In the genomic region with DNA sequence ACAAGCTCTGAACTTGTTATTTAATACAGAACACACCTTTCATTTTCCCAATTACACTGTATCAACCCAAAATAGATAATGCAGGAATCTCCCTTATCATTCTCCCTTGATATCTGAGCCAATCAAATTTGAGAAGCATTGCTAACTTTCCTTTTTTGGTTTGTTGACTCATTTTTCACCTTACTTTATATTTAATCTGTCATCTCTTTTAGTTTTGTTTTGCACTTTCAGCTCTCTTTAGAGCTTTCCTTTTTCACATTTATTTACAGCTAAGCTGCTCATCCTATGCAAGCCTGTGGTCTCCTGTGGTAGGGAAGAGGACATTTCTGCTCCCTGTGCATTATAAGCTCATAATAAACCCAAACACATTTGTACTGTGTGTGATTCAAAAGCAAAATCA, we compare ENCODE assay signal across 11 cellular contexts. TPM values are rescaled to one million over a fixed set of nuclear protein-coding genes. Genes with fewer than 3 reads are reported as not detected.
DNase-seq lines count a peak whose midpoint lies in the region; ATAC-seq and TF ChIP-seq lines count a peak whose summit lies in the region.
"Had no signal": no experiment of that assay in that cellular context is flagged by ENCODE, and none has a peak within 500 bp of the region (broad histone marks: within the 10 kb centered on the region; RNA-seq: fewer than 3 reads in every experiment).

No MANE protein-coding gene starts in this region.

- H3K27me3 ChIP-seq in left lung (no peaks in the 10 kb centered on the region), SK-N-SH (ENCODE audit: insufficient read depth) (no peaks in the 10 kb centered on the region), upper lobe of right lung (no peaks in the 10 kb centered on the region)
- H3K27me3 ChIP-seq: upper lobe of left lung had no signal

- TF ChIP-seq CTCF in GM13976 (IDR thresholded peaks at IDR 0.05; ENCODE audit: borderline replicate concordance, control extremely low read depth, extremely low read depth, insufficient read depth, missing control alignments) (no peak), left lung (IDR thresholded peaks at IDR 0.05) (no peak), SK-N-SH (IDR thresholded peaks at IDR 0.05) (no peak), upper lobe of right lung (IDR thresholded peaks at IDR 0.05) (no peak)

- H3K9me3 ChIP-seq in left lung (no peaks in the 10 kb centered on the region), SK-N-SH (no peaks in the 10 kb centered on the region), upper lobe of right lung (no peaks in the 10 kb centered on the region)
- H3K9me3 ChIP-seq: upper lobe of left lung had no signal

- H3K79me2 ChIP-seq in SK-N-SH (ENCODE audit: insufficient read depth) = peaks cover 3% of the 10 kb centered on the region; the same call in 1 of the 2 replicates

- DNase-seq in GM13976 (ENCODE audit: low spot score) = peak; percentile 27
- no peak for DNase-seq in left lung
- DNase-seq in RKO (ENCODE audit: low spot score) = no peak
- DNase-seq in SK-N-SH = no peak
- DNase-seq in upper lobe of right lung = no peak
- DNase-seq: CD8-positive, alpha-beta T cell; Kasumi-1; upper lobe of left lung had no signal

- H3K27ac ChIP-seq in left lung (no peak overlapping the region), SK-N-SH (ENCODE audit: low read depth in 2 of 2, low read length in 1 of 2) (0 out of 4 replicates have a peak overlapping the region, but pooled peaks of 1 of the 2 experiments have one; percentile 15), upper lobe of right lung (no peak overlapping the region)
- H3K27ac ChIP-seq: upper lobe of left lung had no signal

- H3K36me3 ChIP-seq in left lung = peaks cover 0 to 47% of the 10 kb centered on the region in 2 donors
- H3K36me3 ChIP-seq in SK-N-SH (replicated peaks in 1 of 2; ENCODE audit: control insufficient read depth in 1 of 2, insufficient read depth in 2 of 2, low read length in 1 of 2) = peaks cover 48 to 54% of the 10 kb centered on the region in 2 experiments
- H3K36me3 ChIP-seq in upper lobe of right lung = peaks cover 71% of the 10 kb centered on the region

- H3K4me2 ChIP-seq in SK-N-SH = no peak overlapping the region

- ATAC-seq in GM19043 (IDR thresholded peaks at IDR 0.05; ENCODE audit: low read depth, unreplicated experiment) = peak; percentile 48
- ATAC-seq in HG02759 (IDR thresholded peaks at IDR 0.05; ENCODE audit: unreplicated experiment) = peak; percentile 64
- peak; percentile 68 for ATAC-seq in HG03565 (IDR thresholded peaks at IDR 0.05; ENCODE audit: unreplicated experiment)
- ATAC-seq in left lung = no peak
- no peak for ATAC-seq in upper lobe of right lung
- ATAC-seq: CD8-positive, alpha-beta T cell had no signal

- no peak for TF ChIP-seq RAD21 in SK-N-SH (IDR thresholded peaks at IDR 0.05; ENCODE audit: low read length)

- CTCF ChIA-PET in SK-N-SH (lab: Yijun Ruan, JAX) = interaction anchor here (0.9 to 6.6 kb wide), 3 partner anchors 48 to 136 kb away, joined by 4 to 128 read pairs (median 5); no protein-coding TSS in a partner anchor

- POLR2A ChIA-PET in SK-N-SH (lab: Yijun Ruan, JAX) = no interaction called here

- no peaks in the 10 kb centered on the region for H4K20me1 ChIP-seq in SK-N-SH (ENCODE audit: insufficient read depth)

- H3F3A ChIP-seq in SK-N-SH (replicated peaks; ENCODE audit: insufficient read depth) = peaks cover 13% of the 10 kb centered on the region

- in situ Hi-C loops in GM13976 (cut with MboI; ENCODE audit: low sequenced_read_pairs, unreplicated experiment) = loop anchor here (10.0 kb wide), 1 partner anchor 135 kb away; no protein-coding TSS in a partner anchor

- intact Hi-C loops in left lung (cut with DNase I) = loop anchor here in 1 of 2 donors (5.0 kb wide), 1 partner anchor 138 kb away; no protein-coding TSS in a partner anchor
- intact Hi-C loops in upper lobe of right lung (cut with DNase I) = no loop called here

- H3K4me3 ChIP-seq in left lung (no peak overlapping the region), SK-N-SH (ENCODE audit: low read depth in 2 of 2, low read length in 1 of 2) (no peak overlapping the region), upper lobe of right lung (no peak overlapping the region)
- H3K4me3 ChIP-seq: upper lobe of left lung had no signal

- no peak for TF ChIP-seq EP300 in SK-N-SH (IDR thresholded peaks at IDR 0.05; ENCODE audit: borderline replicate concordance in 1 of 2, low read depth in 1 of 2, low read length in 1 of 2)

- no peak overlapping the region for H3K9ac ChIP-seq in SK-N-SH

- no peaks in the 10 kb centered on the region; the same call in 1 of the 2 replicates for H3K9me2 ChIP-seq in SK-N-SH

- no peak overlapping the region for H2AFZ ChIP-seq in SK-N-SH (ENCODE audit: low read depth)

- peaks cover 0 to 14% of the 10 kb centered on the region in 2 donors for H3K4me1 ChIP-seq in left lung
- H3K4me1 ChIP-seq in SK-N-SH (ENCODE audit: control insufficient read depth in 1 of 2, insufficient read depth in 2 of 2, low read depth in 1 of 2, low read length in 1 of 2) = peaks cover 0 to 12% of the 10 kb centered on the region in 2 experiments; a peak in 1 of 4 replicates
- H3K4me1 ChIP-seq in upper lobe of right lung = no peaks in the 10 kb centered on the region
- H3K4me1 ChIP-seq: upper lobe of left lung had no signal

TF ChIP-seq in SK-N-SH, 30 proteins besides CTCF, POLR2A, EP300 and RAD21:
- TF ChIP-seq MEF2A (IDR thresholded peaks at IDR 0.05; ENCODE audit: borderline replicate concordance, low read depth) = no peak
- TF ChIP-seq RCOR1 (IDR thresholded peaks at IDR 0.05; ENCODE audit: low read length) = no peak
- no peak for TF ChIP-seq FOXJ3 (CRISPR knock-in tag; IDR thresholded peaks at IDR 0.05)
- no peak for TF ChIP-seq POLR2AphosphoS5 (IDR thresholded peaks at IDR 0.05; ENCODE audit: low read depth, low read length)
- no peak for TF ChIP-seq FOSL2 (IDR thresholded peaks at IDR 0.05; ENCODE audit: borderline replicate concordance, low read depth)
- no peak for TF ChIP-seq MAX (IDR thresholded peaks at IDR 0.05; ENCODE audit: low read depth)
- TF ChIP-seq, protein P1, sequence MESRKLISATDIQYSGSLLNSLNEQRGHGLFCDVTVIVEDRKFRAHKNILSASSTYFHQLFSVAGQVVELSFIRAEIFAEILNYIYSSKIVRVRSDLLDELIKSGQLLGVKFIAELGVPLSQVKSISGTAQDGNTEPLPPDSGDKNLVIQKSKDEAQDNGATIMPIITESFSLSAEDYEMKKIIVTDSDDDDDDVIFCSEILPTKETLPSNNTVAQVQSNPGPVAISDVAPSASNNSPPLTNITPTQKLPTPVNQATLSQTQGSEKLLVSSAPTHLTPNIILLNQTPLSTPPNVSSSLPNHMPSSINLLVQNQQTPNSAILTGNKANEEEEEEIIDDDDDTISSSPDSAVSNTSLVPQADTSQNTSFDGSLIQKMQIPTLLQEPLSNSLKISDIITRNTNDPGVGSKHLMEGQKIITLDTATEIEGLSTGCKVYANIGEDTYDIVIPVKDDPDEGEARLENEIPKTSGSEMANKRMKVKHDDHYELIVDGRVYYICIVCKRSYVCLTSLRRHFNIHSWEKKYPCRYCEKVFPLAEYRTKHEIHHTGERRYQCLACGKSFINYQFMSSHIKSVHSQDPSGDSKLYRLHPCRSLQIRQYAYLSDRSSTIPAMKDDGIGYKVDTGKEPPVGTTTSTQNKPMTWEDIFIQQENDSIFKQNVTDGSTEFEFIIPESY (IDR thresholded peaks at IDR 0.05; ENCODE audit: borderline replicate concordance, low read depth) = no peak
- no peak for TF ChIP-seq GATA2 (CRISPR knock-in tag; IDR thresholded peaks at IDR 0.05)
- no peak for TF ChIP-seq GABPA (IDR thresholded peaks at IDR 0.05; ENCODE audit: low read depth)
- TF ChIP-seq TCF12 (IDR thresholded peaks at IDR 0.05) = no peak
- TF ChIP-seq, protein P2, sequence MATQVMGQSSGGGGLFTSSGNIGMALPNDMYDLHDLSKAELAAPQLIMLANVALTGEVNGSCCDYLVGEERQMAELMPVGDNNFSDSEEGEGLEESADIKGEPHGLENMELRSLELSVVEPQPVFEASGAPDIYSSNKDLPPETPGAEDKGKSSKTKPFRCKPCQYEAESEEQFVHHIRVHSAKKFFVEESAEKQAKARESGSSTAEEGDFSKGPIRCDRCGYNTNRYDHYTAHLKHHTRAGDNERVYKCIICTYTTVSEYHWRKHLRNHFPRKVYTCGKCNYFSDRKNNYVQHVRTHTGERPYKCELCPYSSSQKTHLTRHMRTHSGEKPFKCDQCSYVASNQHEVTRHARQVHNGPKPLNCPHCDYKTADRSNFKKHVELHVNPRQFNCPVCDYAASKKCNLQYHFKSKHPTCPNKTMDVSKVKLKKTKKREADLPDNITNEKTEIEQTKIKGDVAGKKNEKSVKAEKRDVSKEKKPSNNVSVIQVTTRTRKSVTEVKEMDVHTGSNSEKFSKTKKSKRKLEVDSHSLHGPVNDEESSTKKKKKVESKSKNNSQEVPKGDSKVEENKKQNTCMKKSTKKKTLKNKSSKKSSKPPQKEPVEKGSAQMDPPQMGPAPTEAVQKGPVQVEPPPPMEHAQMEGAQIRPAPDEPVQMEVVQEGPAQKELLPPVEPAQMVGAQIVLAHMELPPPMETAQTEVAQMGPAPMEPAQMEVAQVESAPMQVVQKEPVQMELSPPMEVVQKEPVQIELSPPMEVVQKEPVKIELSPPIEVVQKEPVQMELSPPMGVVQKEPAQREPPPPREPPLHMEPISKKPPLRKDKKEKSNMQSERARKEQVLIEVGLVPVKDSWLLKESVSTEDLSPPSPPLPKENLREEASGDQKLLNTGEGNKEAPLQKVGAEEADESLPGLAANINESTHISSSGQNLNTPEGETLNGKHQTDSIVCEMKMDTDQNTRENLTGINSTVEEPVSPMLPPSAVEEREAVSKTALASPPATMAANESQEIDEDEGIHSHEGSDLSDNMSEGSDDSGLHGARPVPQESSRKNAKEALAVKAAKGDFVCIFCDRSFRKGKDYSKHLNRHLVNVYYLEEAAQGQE (IDR thresholded peaks at IDR 0.05; ENCODE audit: low read depth, low read length) = no peak
- no peak for TF ChIP-seq FOXM1 (IDR thresholded peaks at IDR 0.05; ENCODE audit: low read depth)

RNA-seq across cellular contexts. Expression of gene ITGAV, which starts 50.1 kb away (rescaled TPM):
- total RNA-seq in left lung (100 to 1,000 TPM in 1 of 2 donors, 10 to 100 TPM in 1; 90.0 to 175 TPM), upper lobe of right lung (67.0 TPM)
- 24.3 and 35.1 TPM in 2 replicates for polyA plus RNA-seq in SK-N-SH (2012; rRNA removed)
- polyA plus RNA-seq in SK-N-SH (2012; cell fraction: cytosol; rRNA removed) = 32.8 and 37.3 TPM in 2 replicates
- polyA plus RNA-seq in SK-N-SH (2012; cell fraction: nucleus; rRNA removed) = 25.5 and 54.6 TPM in 2 replicates

RNA-seq across cellular contexts. Expression of gene FAM171B, which starts 53.9 kb away (rescaled TPM):
- total RNA-seq in left lung (1 to 10 TPM; 2.8 to 5.6 TPM), upper lobe of right lung (4.9 TPM)
- 1.6 and 2.5 TPM in 2 replicates for polyA plus RNA-seq in SK-N-SH (2012; rRNA removed)
- polyA plus RNA-seq in SK-N-SH (2012; cell fraction: cytosol; rRNA removed) = 2.7 and 3.1 TPM in 2 replicates
- 1.3 and 2.7 TPM in 2 replicates for polyA plus RNA-seq in SK-N-SH (2012; cell fraction: nucleus; rRNA removed)

Comparison
In these comparisons a context has a peak if more than half of its experiments do, and no peak if none do; other contexts are left out.
1. ATAC-seq: peak in GM19043 (single experiment), HG02759 (single experiment) and HG03565 (single experiment); none in left lung (single experiment) and upper lobe of right lung (single experiment).